In the genomic region with DNA sequence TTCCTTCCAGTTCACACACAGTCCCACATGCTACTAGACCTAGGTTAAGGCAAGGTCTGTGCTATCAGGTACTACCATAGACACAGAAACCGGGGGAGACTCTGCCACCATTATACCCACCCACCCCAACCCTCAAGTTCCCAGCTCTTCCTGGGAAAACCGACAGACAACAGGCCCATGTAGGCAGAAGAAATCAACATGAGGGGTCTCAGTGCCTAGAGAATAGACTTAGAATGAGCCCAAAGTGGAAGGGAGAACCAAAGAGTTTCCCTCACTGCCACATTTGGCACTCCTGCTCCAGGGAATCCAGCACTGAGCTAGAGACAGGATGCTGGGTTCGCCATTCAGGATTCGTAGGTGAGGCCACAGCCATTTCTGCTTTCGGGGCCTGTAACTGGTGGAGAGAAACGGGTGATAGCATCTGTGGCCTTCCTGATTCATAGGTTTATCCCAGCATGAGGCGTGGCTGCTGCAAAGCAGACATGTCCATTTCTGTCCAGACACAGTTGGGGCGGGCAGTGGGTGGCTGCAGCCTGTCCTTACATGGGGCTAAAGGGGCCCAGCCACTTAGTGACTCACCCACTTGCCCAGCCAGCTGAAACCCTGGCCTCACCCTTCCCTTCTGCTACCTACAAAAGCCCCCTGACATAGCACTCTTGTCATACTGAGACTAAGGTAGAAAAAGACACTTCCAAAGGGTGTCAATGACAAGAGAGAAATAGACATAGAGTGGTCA, we compare ENCODE assay signal across 1 cellular context.
TF ChIP-seq lines count a peak whose summit lies in the region.

No MANE protein-coding gene starts in this region.

TF ChIP-seq in GM12878, 131 proteins besides CTCF, POLR2A, EP300 and RAD21 (continued from another document and continues in another):
- TF ChIP-seq, protein P1, sequence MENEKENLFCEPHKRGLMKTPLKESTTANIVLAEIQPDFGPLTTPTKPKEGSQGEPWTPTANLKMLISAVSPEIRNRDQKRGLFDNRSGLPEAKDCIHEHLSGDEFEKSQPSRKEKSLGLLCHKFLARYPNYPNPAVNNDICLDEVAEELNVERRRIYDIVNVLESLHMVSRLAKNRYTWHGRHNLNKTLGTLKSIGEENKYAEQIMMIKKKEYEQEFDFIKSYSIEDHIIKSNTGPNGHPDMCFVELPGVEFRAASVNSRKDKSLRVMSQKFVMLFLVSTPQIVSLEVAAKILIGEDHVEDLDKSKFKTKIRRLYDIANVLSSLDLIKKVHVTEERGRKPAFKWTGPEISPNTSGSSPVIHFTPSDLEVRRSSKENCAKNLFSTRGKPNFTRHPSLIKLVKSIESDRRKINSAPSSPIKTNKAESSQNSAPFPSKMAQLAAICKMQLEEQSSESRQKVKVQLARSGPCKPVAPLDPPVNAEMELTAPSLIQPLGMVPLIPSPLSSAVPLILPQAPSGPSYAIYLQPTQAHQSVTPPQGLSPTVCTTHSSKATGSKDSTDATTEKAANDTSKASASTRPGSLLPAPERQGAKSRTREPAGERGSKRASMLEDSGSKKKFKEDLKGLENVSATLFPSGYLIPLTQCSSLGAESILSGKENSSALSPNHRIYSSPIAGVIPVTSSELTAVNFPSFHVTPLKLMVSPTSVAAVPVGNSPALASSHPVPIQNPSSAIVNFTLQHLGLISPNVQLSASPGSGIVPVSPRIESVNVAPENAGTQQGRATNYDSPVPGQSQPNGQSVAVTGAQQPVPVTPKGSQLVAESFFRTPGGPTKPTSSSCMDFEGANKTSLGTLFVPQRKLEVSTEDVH (IDR thresholded peaks at IDR 0.05; ENCODE audit: low read depth, partially characterized antibody), result no peak
- TF ChIP-seq NBN (IDR thresholded peaks at IDR 0.05) (peak; percentile 76), SMAD5 (IDR thresholded peaks at IDR 0.05; ENCODE audit: low read depth) (peak; percentile 62; the same call in 1 of the 2 replicates), NR2C1 (IDR thresholded peaks at IDR 0.05) (no peak), SMARCA5 (IDR thresholded peaks at IDR 0.05) (no peak), CHD1 (IDR thresholded peaks at IDR 0.05; ENCODE audit: low read depth, low read length) (no peak), MTA2 (IDR thresholded peaks at IDR 0.05; ENCODE audit: low read depth) (peak; percentile 90), CEBPZ (IDR thresholded peaks at IDR 0.05; ENCODE audit: low read depth, low read length) (no peak), MYB (IDR thresholded peaks at IDR 0.05; ENCODE audit: borderline replicate concordance, low read depth, low read length) (no peak), CHD2 (IDR thresholded peaks at IDR 0.05; ENCODE audit: borderline replicate concordance, low read depth, low read length) (peak; percentile 40; the same call in 1 of the 2 replicates), RFX5 (IDR thresholded peaks at IDR 0.05; ENCODE audit: low read depth, low read length) (no peak), CEBPB (IDR thresholded peaks at IDR 0.05; ENCODE audit: borderline replicate concordance in 1 of 2, low read depth in 2 of 2, low read length in 2 of 2) (no peak), PKNOX1 (IDR thresholded peaks at IDR 0.05) (no peak; the same call in 1 of the 2 replicates), BMI1 (IDR thresholded peaks at IDR 0.05; ENCODE audit: borderline replicate concordance) (peak; percentile 77; the same call in 1 of the 2 replicates), BCL11A (IDR thresholded peaks at IDR 0.05; ENCODE audit: low read depth, low read length) (peak; percentile 66), SUZ12 (IDR thresholded peaks at IDR 0.05; ENCODE audit: unreplicated experiment) (no peak), PAX5 (IDR thresholded peaks at IDR 0.05; ENCODE audit: borderline replicate concordance, low read depth, low read length) (peak; percentile 91), CBX5 (IDR thresholded peaks at IDR 0.05; ENCODE audit: low read depth) (no peak), TCF12 (IDR thresholded peaks at IDR 0.05; ENCODE audit: low read depth, low read length) (peak; percentile 77; the same call in 1 of the 2 replicates), MYC (IDR thresholded peaks at IDR 0.05; ENCODE audit: insufficient read depth, insufficient read length, insufficient replicate concordance, low read length, severe bottlenecking) (no peak), STAT3 (IDR thresholded peaks at IDR 0.05; ENCODE audit: low read depth, low read length) (no peak), MEF2B (IDR thresholded peaks at IDR 0.05; ENCODE audit: partially characterized antibody, poor library complexity, severe bottlenecking) (peak; percentile 75), ZBED1 (IDR thresholded peaks at IDR 0.05; ENCODE audit: borderline replicate concordance) (no peak; the same call in 1 of the 2 replicates), YBX1 (IDR thresholded peaks at IDR 0.05) (no peak), ASH2L (IDR thresholded peaks at IDR 0.05; ENCODE audit: borderline replicate concordance, low read depth) (no peak), KLF5 (IDR thresholded peaks at IDR 0.05; ENCODE audit: partially characterized antibody) (peak; percentile 76), CBFB (IDR thresholded peaks at IDR 0.05; ENCODE audit: low read depth) (peak; percentile 85; the same call in 1 of the 2 replicates), TCF3 (IDR thresholded peaks at IDR 0.05; ENCODE audit: borderline replicate concordance, insufficient read depth, low read depth, low read length) (peak; percentile 70; the same call in 1 of the 2 replicates), SMAD1 (IDR thresholded peaks at IDR 0.05; ENCODE audit: low read depth, partially characterized antibody) (peak; percentile 26), ZNF24 (IDR thresholded peaks at IDR 0.05) (peak; percentile 11; the same call in 1 of the 2 replicates), BHLHE40 (IDR thresholded peaks at IDR 0.05; ENCODE audit: borderline replicate concordance in 1 of 2, low read depth in 2 of 2, low read length in 1 of 2) (peak; percentile 29 to 70; a peak in 2 of 4 replicates), EZH2 (IDR thresholded peaks at IDR 0.05; ENCODE audit: borderline replicate concordance, control insufficient read depth, low read depth, low read length) (no peak), ZSCAN29 (IDR thresholded peaks at IDR 0.05) (0 out of 2 replicates have a peak, but pooled peaks have one; percentile 54), SPI1 (IDR thresholded peaks at IDR 0.05; ENCODE audit: borderline replicate concordance, insufficient read depth, low read depth, low read length) (peak; percentile 38; the same call in 1 of the 2 replicates), TAF1 (IDR thresholded peaks at IDR 0.05; ENCODE audit: borderline replicate concordance, low read depth, low read length) (peak; percentile 45; the same call in 1 of the 2 replicates), IRF5 (IDR thresholded peaks at IDR 0.05; ENCODE audit: borderline replicate concordance) (0 out of 2 replicates have a peak, but pooled peaks have one; percentile 38), NR2C2 (IDR thresholded peaks at IDR 0.05; ENCODE audit: borderline replicate concordance, control insufficient read depth, insufficient read length, low read depth) (no peak), IKZF1 (conservative IDR thresholded peaks at IDR 0.05) (peak; percentile 93)
- TF ChIP-seq, protein P2, sequence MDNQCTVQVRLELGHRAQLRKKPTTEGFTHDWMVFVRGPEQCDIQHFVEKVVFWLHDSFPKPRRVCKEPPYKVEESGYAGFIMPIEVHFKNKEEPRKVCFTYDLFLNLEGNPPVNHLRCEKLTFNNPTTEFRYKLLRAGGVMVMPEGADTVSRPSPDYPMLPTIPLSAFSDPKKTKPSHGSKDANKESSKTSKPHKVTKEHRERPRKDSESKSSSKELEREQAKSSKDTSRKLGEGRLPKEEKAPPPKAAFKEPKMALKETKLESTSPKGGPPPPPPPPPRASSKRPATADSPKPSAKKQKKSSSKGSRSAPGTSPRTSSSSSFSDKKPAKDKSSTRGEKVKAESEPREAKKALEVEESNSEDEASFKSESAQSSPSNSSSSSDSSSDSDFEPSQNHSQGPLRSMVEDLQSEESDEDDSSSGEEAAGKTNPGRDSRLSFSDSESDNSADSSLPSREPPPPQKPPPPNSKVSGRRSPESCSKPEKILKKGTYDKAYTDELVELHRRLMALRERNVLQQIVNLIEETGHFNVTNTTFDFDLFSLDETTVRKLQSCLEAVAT (IDR thresholded peaks at IDR 0.05), result no peak
- TF ChIP-seq, protein P3, sequence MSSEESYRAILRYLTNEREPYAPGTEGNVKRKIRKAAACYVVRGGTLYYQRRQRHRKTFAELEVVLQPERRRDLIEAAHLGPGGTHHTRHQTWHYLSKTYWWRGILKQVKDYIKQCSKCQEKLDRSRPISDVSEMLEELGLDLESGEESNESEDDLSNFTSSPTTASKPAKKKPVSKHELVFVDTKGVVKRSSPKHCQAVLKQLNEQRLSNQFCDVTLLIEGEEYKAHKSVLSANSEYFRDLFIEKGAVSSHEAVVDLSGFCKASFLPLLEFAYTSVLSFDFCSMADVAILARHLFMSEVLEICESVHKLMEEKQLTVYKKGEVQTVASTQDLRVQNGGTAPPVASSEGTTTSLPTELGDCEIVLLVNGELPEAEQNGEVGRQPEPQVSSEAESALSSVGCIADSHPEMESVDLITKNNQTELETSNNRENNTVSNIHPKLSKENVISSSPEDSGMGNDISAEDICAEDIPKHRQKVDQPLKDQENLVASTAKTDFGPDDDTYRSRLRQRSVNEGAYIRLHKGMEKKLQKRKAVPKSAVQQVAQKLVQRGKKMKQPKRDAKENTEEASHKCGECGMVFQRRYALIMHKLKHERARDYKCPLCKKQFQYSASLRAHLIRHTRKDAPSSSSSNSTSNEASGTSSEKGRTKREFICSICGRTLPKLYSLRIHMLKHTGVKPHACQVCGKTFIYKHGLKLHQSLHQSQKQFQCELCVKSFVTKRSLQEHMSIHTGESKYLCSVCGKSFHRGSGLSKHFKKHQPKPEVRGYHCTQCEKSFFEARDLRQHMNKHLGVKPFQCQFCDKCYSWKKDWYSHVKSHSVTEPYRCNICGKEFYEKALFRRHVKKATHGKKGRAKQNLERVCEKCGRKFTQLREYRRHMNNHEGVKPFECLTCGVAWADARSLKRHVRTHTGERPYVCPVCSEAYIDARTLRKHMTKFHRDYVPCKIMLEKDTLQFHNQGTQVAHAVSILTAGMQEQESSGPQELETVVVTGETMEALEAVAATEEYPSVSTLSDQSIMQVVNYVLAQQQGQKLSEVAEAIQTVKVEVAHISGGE (CRISPR knock-in tag; IDR thresholded peaks at IDR 0.05), result no peak
- TF ChIP-seq, protein P4, sequence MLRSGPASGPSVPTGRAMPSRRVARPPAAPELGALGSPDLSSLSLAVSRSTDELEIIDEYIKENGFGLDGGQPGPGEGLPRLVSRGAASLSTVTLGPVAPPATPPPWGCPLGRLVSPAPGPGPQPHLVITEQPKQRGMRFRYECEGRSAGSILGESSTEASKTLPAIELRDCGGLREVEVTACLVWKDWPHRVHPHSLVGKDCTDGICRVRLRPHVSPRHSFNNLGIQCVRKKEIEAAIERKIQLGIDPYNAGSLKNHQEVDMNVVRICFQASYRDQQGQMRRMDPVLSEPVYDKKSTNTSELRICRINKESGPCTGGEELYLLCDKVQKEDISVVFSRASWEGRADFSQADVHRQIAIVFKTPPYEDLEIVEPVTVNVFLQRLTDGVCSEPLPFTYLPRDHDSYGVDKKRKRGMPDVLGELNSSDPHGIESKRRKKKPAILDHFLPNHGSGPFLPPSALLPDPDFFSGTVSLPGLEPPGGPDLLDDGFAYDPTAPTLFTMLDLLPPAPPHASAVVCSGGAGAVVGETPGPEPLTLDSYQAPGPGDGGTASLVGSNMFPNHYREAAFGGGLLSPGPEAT (IDR thresholded peaks at IDR 0.05; ENCODE audit: low read depth), result peak; percentile 72
